ENCODE assay signal across 14 cellular contexts in genomic region chr12:65430571-65431306, GRCh38.
DNase-seq lines count a peak whose midpoint lies in the region; ATAC-seq, FAIRE-seq and TF ChIP-seq lines count a peak whose summit lies in the region.
"Had no signal": no experiment of that assay in that cellular context is flagged by ENCODE, and none has a peak within 500 bp of the region (broad histone marks: within the 10 kb centered on the region; RNA-seq: fewer than 3 reads in every experiment).

No MANE protein-coding gene starts in this region.

- TF ChIP-seq POLR2A in A549 (IDR thresholded peaks at IDR 0.05; ENCODE audit: low read length), result no peak

- H3K4me1 ChIP-seq in A549, result peaks cover 25% of the 10 kb centered on the region
- H3K4me1 ChIP-seq in astrocyte (ENCODE audit: insufficient read depth, low read length), result peaks cover 31% of the 10 kb centered on the region

- peaks cover 4% of the 10 kb centered on the region for H3K79me2 ChIP-seq in astrocyte (ENCODE audit: insufficient read depth, low read length)

- peaks cover 52% of the 10 kb centered on the region for H3K4me1 Mint-ChIP-seq in astrocyte (ENCODE audit: low read depth, unreplicated experiment)
- H3K4me1 Mint-ChIP-seq in activated CD4-positive, alpha-beta T cell treated with anti-CD3 and anti-CD28 coated beads for 36 hours, result no peaks in the 10 kb centered on the region
- H3K4me1 Mint-ChIP-seq: activated naive CD8-positive, alpha-beta T cell treated with anti-CD3 and anti-CD28 coated beads for 36 hours; neural crest cell had no signal

- no peaks in the 10 kb centered on the region for H3K9me3 Mint-ChIP-seq in astrocyte (ENCODE audit: unreplicated experiment)
- peaks cover 8% of the 10 kb centered on the region for H3K9me3 Mint-ChIP-seq in activated CD4-positive, alpha-beta T cell treated with anti-CD3 and anti-CD28 coated beads for 36 hours (ENCODE audit: low read depth)
- H3K9me3 Mint-ChIP-seq: neural crest cell had no signal

- TF ChIP-seq EP300 in A549 (IDR thresholded peaks at IDR 0.05), result 0 out of 5 replicates have a peak, but pooled peaks of 1 of the 2 experiments have one; percentile 17

- no peaks in the 10 kb centered on the region for H3K36me3 ChIP-seq in astrocyte (ENCODE audit: insufficient read depth, low read length)

- H3K4me2 ChIP-seq in A549 (peak overlapping the region; percentile 62), astrocyte (ENCODE audit: low read length) (peak overlapping the region; percentile 55)

- FAIRE-seq in A549 (lab: Jason Lieb, UNC), result peak; percentile 63
- FAIRE-seq in astrocyte (lab: Jason Lieb, UNC), result peak; percentile 99

- peak; percentile 4 to 22 for DNase-seq in A549 (ENCODE audit: low read depth in 1 of 2, low spot score in 1 of 2)
- DNase-seq in HS-27A (ENCODE audit: low read depth), result peak; percentile 80
- peak; percentile 85 for DNase-seq in astrocyte (ENCODE audit: low read depth)
- peak; percentile 75 for DNase-seq in glomerular visceral epithelial cell (ENCODE audit: extremely low spot score)
- DNase-seq in DMS153 treated with DMSO at 0.1 percent for 48 hours (lab: John Stamatoyannopoulos, UW; ENCODE audit: unreplicated experiment), result no peak
- DNase-seq in activated CD4-positive, alpha-beta T cell treated with anti-CD3 and anti-CD28 coated beads for 36 hours, result no peak
- no peak for DNase-seq in SHP77 treated with DMSO at 0.1 percent for 48 hours (lab: John Stamatoyannopoulos, UW)
- DNase-seq: activated CD8-positive, alpha-beta memory T cell treated with anti-CD3 and anti-CD28 coated beads for 24 hours; activated naive CD8-positive, alpha-beta T cell treated with anti-CD3 and anti-CD28 coated beads for 36 hours; effector memory CD4-positive, alpha-beta T cell; NCI-H526; stimulated activated naive CD4-positive, alpha-beta T cell had no signal

- no peak overlapping the region for H2AFZ ChIP-seq in astrocyte (ENCODE audit: low read depth, low read length)

- no peak for TF ChIP-seq RAD21 in A549 (conservative IDR thresholded peaks at IDR 0.05 in 1 of 2, IDR thresholded peaks at IDR 0.05 in 1 of 2)

- TF ChIP-seq CTCF in A549 (IDR thresholded peaks at IDR 0.05) (no peak), astrocyte (IDR thresholded peaks at IDR 0.05; ENCODE audit: insufficient read depth, low read depth, low read length) (no peak)

- H4K20me1 ChIP-seq in astrocyte (ENCODE audit: insufficient read depth, low read length), result no peaks in the 10 kb centered on the region

- peak overlapping the region; percentile 51 for H3K4me3 Mint-ChIP-seq in astrocyte (ENCODE audit: unreplicated experiment)
- no peak overlapping the region for H3K4me3 Mint-ChIP-seq in activated CD4-positive, alpha-beta T cell treated with anti-CD3 and anti-CD28 coated beads for 36 hours
- H3K4me3 Mint-ChIP-seq: activated naive CD8-positive, alpha-beta T cell treated with anti-CD3 and anti-CD28 coated beads for 36 hours; neural crest cell had no signal

- no peaks in the 10 kb centered on the region for H3K36me3 Mint-ChIP-seq in astrocyte (ENCODE audit: low read depth, unreplicated experiment)
- no peaks in the 10 kb centered on the region for H3K36me3 Mint-ChIP-seq in activated CD4-positive, alpha-beta T cell treated with anti-CD3 and anti-CD28 coated beads for 36 hours (ENCODE audit: low read depth)
- H3K36me3 Mint-ChIP-seq: activated naive CD8-positive, alpha-beta T cell treated with anti-CD3 and anti-CD28 coated beads for 36 hours had no signal

- ATAC-seq in A549 (peak; percentile 34 to 42; a peak in 3 of 6 replicates), GM18873 (IDR thresholded peaks at IDR 0.05; ENCODE audit: low FRiP score, unreplicated experiment) (no peak)
- ATAC-seq in activated CD4-positive, alpha-beta T cell treated with anti-CD3 and anti-CD28 coated beads for 36 hours, result no peak

- H3K9me3 ChIP-seq in A549 (no peaks in the 10 kb centered on the region), astrocyte (ENCODE audit: insufficient read depth, low read depth, low read length) (no peaks in the 10 kb centered on the region)

- 65% methylated on average over 3 of the region's 3 CpGs for WGBS in A549 (ENCODE audit: missing lambda C conversion rate)

- H3K4me3 ChIP-seq in A549 (no peak overlapping the region), astrocyte (ENCODE audit: insufficient read depth, low read depth, low read length) (no peak overlapping the region)

- intact Hi-C loops in activated CD4-positive, alpha-beta T cell treated with anti-CD3 and anti-CD28 coated beads for 36 hours (cut with DNase I, micrococcal nuclease), result no loop called here

- H3K27me3 ChIP-seq in astrocyte (ENCODE audit: insufficient read depth, low read length), result no peaks in the 10 kb centered on the region

- H3K27me3 Mint-ChIP-seq in astrocyte (ENCODE audit: low read depth, unreplicated experiment), result no peaks in the 10 kb centered on the region
- peaks cover 2% of the 10 kb centered on the region for H3K27me3 Mint-ChIP-seq in activated CD4-positive, alpha-beta T cell treated with anti-CD3 and anti-CD28 coated beads for 36 hours

- POLR2A ChIA-PET in A549 (lab: Yijun Ruan, JAX), result no interaction called here
- POLR2A ChIA-PET in activated CD4-positive, alpha-beta T cell treated with anti-CD3 and anti-CD28 coated beads for 36 hours (lab: Charles Lee), result no interaction called here

- H3K9ac ChIP-seq in astrocyte (ENCODE audit: low read length), result peak overlapping the region; percentile 34

- CTCF ChIA-PET in A549 (lab: Yijun Ruan, JAX), result interaction anchor here (1.3 kb wide), 1 partner anchor 23 kb away, joined by 3 read pairs; no protein-coding TSS in a partner anchor
- CTCF ChIA-PET in activated CD4-positive, alpha-beta T cell treated with anti-CD3 and anti-CD28 coated beads for 36 hours (lab: Charles Lee), result no interaction called here

- H3K27ac ChIP-seq in A549 (peak overlapping the region; percentile 33 to 72; a peak in 4 of 6 replicates), astrocyte (ENCODE audit: low read depth, low read length) (peak overlapping the region; percentile 59)

- peak overlapping the region; percentile 94 for H3K27ac Mint-ChIP-seq in astrocyte (ENCODE audit: unreplicated experiment)
- H3K27ac Mint-ChIP-seq in activated CD4-positive, alpha-beta T cell treated with anti-CD3 and anti-CD28 coated beads for 36 hours, result no peak overlapping the region
- H3K27ac Mint-ChIP-seq: activated naive CD8-positive, alpha-beta T cell treated with anti-CD3 and anti-CD28 coated beads for 36 hours had no signal

TF ChIP-seq in A549, 52 proteins besides CTCF, POLR2A, EP300 and RAD21:
- TF ChIP-seq CBX8 (IDR thresholded peaks at IDR 0.05), result no peak
- no peak for TF ChIP-seq KDM1A (IDR thresholded peaks at IDR 0.05; ENCODE audit: low read depth)
- TF ChIP-seq JUNB (IDR thresholded peaks at IDR 0.05), result no peak
- no peak for TF ChIP-seq SREBF2 (IDR thresholded peaks at IDR 0.05)
- TF ChIP-seq NPAS2 (CRISPR knock-in tag; IDR thresholded peaks at IDR 0.05; ENCODE audit: borderline replicate concordance), result no peak
- TF ChIP-seq PHF8 (IDR thresholded peaks at IDR 0.05; ENCODE audit: borderline replicate concordance, low read depth), result no peak
- TF ChIP-seq MYC (IDR thresholded peaks at IDR 0.05; ENCODE audit: borderline replicate concordance, low read length), result no peak
- no peak; the same call in 1 of the 2 replicates for TF ChIP-seq FOSL2 (IDR thresholded peaks at IDR 0.05)
- peak; percentile 76 for TF ChIP-seq FOSL2 (CRISPR knock-in tag; IDR thresholded peaks at IDR 0.05)

Comparison
In these comparisons a context has a peak if more than half of its experiments do, and no peak if none do; other contexts are left out.
1. ATAC-seq: peak in A549 (2 of 2); none in activated CD4-positive, alpha-beta T cell treated with anti-CD3 and anti-CD28 coated beads for 36 hours (single experiment) and GM18873 (single experiment).
2. DNase-seq: peak in A549 (2 of 2), HS-27A (single experiment), astrocyte (single experiment) and glomerular visceral epithelial cell (single experiment); none in DMS153 treated with DMSO at 0.1 percent for 48 hours (single experiment), activated CD4-positive, alpha-beta T cell treated with anti-CD3 and anti-CD28 coated beads for 36 hours (single experiment) and SHP77 treated with DMSO at 0.1 percent for 48 hours (single experiment).